ENCODE assay signal across 8 cellular contexts in the genomic region with DNA sequence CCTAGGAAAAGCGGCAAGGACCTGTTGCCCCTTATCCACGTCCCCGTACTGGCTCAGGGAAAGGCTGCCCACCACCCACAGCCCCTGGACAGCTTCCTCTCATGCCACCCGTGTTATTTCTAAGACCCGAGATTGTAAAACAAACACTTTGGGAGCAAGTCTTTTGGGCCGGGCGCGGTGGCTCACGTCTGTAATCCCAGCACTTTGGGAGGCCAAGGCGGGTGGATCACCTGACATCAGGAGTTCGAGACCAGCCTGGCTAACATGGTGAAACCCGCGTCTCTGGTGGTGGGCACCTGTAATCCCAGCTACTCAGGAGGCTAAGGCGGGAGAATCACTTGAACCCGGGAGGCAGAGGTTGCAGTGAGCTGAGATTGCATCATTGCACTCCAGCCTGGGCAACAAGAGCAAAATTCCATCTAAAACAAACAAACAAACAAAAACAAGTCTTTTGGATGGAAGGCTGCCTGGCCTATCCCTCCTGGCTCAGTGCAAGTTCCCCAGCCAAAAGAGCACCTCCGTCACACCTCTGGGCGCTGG. TPM values are rescaled to one million over a fixed set of nuclear protein-coding genes. Genes with fewer than 3 reads are reported as not detected.
DNase-seq lines count a peak whose midpoint lies in the region; ATAC-seq and TF ChIP-seq lines count a peak whose summit lies in the region.
"Not testable (repeated sequence)": the region's sequence is repeated elsewhere in the genome, so short reads cannot be mapped to it uniquely, and the experiment has no call there.

No MANE protein-coding gene starts in this region.

- WGBS in endodermal cell (ENCODE audit: insufficient coverage in 1 of 2, insufficient read length in 1 of 2), 2 experiments = 76 to 79% methylated on average over 16 to 17 of the region's 17 CpGs

- H3K27ac ChIP-seq in A673 (ENCODE audit: low read depth, low read length, poor library complexity, severe bottlenecking); HEK293 (ENCODE audit: extremely low read depth, low read depth, low read length); SU-DHL-6 (ENCODE audit: low read depth, low read length); endodermal cell (ENCODE audit: low read depth, low read length): not testable (repeated sequence)

- H3K4me3 ChIP-seq in A673 (ENCODE audit: low read depth, low read length, poor library complexity, severe bottlenecking) = peak overlapping the region; percentile 50
- not testable (repeated sequence) for H3K4me3 ChIP-seq in HEK293 (ENCODE audit: low read depth, low read length); SU-DHL-6 (ENCODE audit: insufficient read depth, low read length, poor library complexity, severe bottlenecking)
- peak overlapping the region; percentile 73 for H3K4me3 ChIP-seq in endodermal cell (ENCODE audit: low read length)
- H3K4me3 ChIP-seq in iPS-11a (ENCODE audit: low read depth, low read length) = peak overlapping the region; percentile 25

- H3K27ac Mint-ChIP-seq in activated naive CD8-positive, alpha-beta T cell; nephron progenitor cell; stimulated activated memory B cell treated with anti-CD40 and anti-IgM and Interleukin-4, amounts not matched to agents 10 μg/mL and 1 μg/mL and 100 μg/mL, for 72 hours: not testable (repeated sequence)
- H3K27ac Mint-ChIP-seq in endodermal cell = peak overlapping the region; percentile 17

- CTCF ChIA-PET in A673 (lab: Charles Lee) (interaction anchor here (1.2 kb wide), 1 partner anchor 21 kb away, joined by 4 read pairs; no protein-coding TSS in a partner anchor), HEK293 (lab: Yijun Ruan, JAX) (interaction anchor here (1.0 to 1.3 kb wide), 2 partner anchors 22 to 85 kb away, joined by 3 to 4 read pairs; partner anchors contain the start of gene PINK1)

- H3K4me1 ChIP-seq in A673 (ENCODE audit: insufficient read depth, low read length, poor library complexity, severe bottlenecking); HEK293 (ENCODE audit: control insufficient read depth, insufficient read depth, low read length); endodermal cell (ENCODE audit: control insufficient read depth, insufficient read depth, low read length): not testable (repeated sequence)

- not testable (repeated sequence) for BruUV-seq in A673 (replicated peaks; lab: Mats Ljungman, UMichigan)

- H3K9ac ChIP-seq in SU-DHL-6 (ENCODE audit: low read length); endodermal cell (ENCODE audit: extremely low read depth, low read length, poor library complexity, severe bottlenecking): not testable (repeated sequence)

- H3K79me2 ChIP-seq in SU-DHL-6 (ENCODE audit: insufficient read depth, low read length) = not testable (repeated sequence)

- DNase-seq in A673 (ENCODE audit: low spot score); endodermal cell; nephron progenitor cell: not testable (repeated sequence)

- ATAC-seq in stimulated activated memory B cell treated with anti-CD40 and anti-IgM and Interleukin-4, amounts not matched to agents 10 μg/mL and 1 μg/mL and 100 μg/mL, for 72 hours = not testable (repeated sequence)

- not testable (repeated sequence) for TF ChIP-seq CTCF in A673 (conservative IDR thresholded peaks at IDR 0.05; ENCODE audit: low read depth, low read length); HEK293 (tag by site-specific recombination; IDR thresholded peaks at IDR 0.05); SU-DHL-6 (IDR thresholded peaks at IDR 0.05; ENCODE audit: insufficient read depth, low read length, poor library complexity, severe bottlenecking); endodermal cell (conservative IDR thresholded peaks at IDR 0.05); nephron progenitor cell (IDR thresholded peaks at IDR 0.05)

- intact Hi-C loops in A673 (cut with micrococcal nuclease; ENCODE audit: unreplicated experiment) = not testable (repeated sequence)

- H3K36me3 ChIP-seq in A673 (ENCODE audit: insufficient read depth, low read length, poor library complexity, severe bottlenecking); HEK293 (ENCODE audit: control insufficient read depth in 2 of 2, insufficient read depth in 1 of 2, low read length in 2 of 2); SU-DHL-6 (ENCODE audit: low read length); endodermal cell (ENCODE audit: control insufficient read depth, insufficient read depth, low read length): not testable (repeated sequence)

- H4K20me1 ChIP-seq in SU-DHL-6 (ENCODE audit: low read depth, low read length) = not testable (repeated sequence)

- H3K9me3 ChIP-seq in A673 (ENCODE audit: low read depth, low read length, poor library complexity, severe bottlenecking); HEK293 (ENCODE audit: control insufficient read depth, insufficient read depth, low read depth, low read length); SU-DHL-6 (ENCODE audit: insufficient read depth, low read length); endodermal cell (ENCODE audit: control insufficient read depth, low read length): not testable (repeated sequence)

- H3K9me2 ChIP-seq in SU-DHL-6 (replicated peaks; ENCODE audit: insufficient read depth, low read length) = not testable (repeated sequence)

- H3K4me2 ChIP-seq in SU-DHL-6 (ENCODE audit: low read depth, low read length, poor library complexity, severe bottlenecking) = peak overlapping the region; percentile 15

- not testable (repeated sequence) for H3K27me3 ChIP-seq in A673 (replicated peaks; ENCODE audit: insufficient read depth, low read depth, low read length, poor library complexity); SU-DHL-6 (ENCODE audit: low read length)
- H3K27me3 ChIP-seq in endodermal cell (ENCODE audit: control insufficient read depth, insufficient read depth, low read length, poor library complexity, severe bottlenecking) = peaks cover 24% of the 10 kb centered on the region

- H3K36me3 Mint-ChIP-seq in activated naive CD8-positive, alpha-beta T cell; endodermal cell (ENCODE audit: low read depth); nephron progenitor cell (ENCODE audit: low read depth); stimulated activated memory B cell treated with anti-CD40 and anti-IgM and Interleukin-4, amounts not matched to agents 10 μg/mL and 1 μg/mL and 100 μg/mL, for 72 hours: not testable (repeated sequence)

- H2AFZ ChIP-seq in SU-DHL-6 (ENCODE audit: low read depth, low read length, severe bottlenecking) = not testable (repeated sequence)

- H3K27me3 Mint-ChIP-seq in activated naive CD8-positive, alpha-beta T cell = peaks cover 16% of the 10 kb centered on the region
- H3K27me3 Mint-ChIP-seq in endodermal cell (ENCODE audit: insufficient read depth) (peaks cover 33% of the 10 kb centered on the region), nephron progenitor cell (ENCODE audit: low read depth, poor library complexity) (peaks cover 35% of the 10 kb centered on the region)
- peaks cover 41% of the 10 kb centered on the region for H3K27me3 Mint-ChIP-seq in stimulated activated memory B cell treated with anti-CD40 and anti-IgM and Interleukin-4, amounts not matched to agents 10 μg/mL and 1 μg/mL and 100 μg/mL, for 72 hours

- peaks cover 13% of the 10 kb centered on the region for H3K4me1 Mint-ChIP-seq in activated naive CD8-positive, alpha-beta T cell (ENCODE audit: low read depth)
- H3K4me1 Mint-ChIP-seq in endodermal cell; stimulated activated memory B cell treated with anti-CD40 and anti-IgM and Interleukin-4, amounts not matched to agents 10 μg/mL and 1 μg/mL and 100 μg/mL, for 72 hours: not testable (repeated sequence)
- H3K4me1 Mint-ChIP-seq in nephron progenitor cell = peaks cover 24% of the 10 kb centered on the region

- H3K4me3 Mint-ChIP-seq in activated naive CD8-positive, alpha-beta T cell = peak overlapping the region; percentile 56
- H3K4me3 Mint-ChIP-seq in endodermal cell (peak overlapping the region; percentile 58), nephron progenitor cell (peak overlapping the region; percentile 74)
- peak overlapping the region; percentile 72 for H3K4me3 Mint-ChIP-seq in stimulated activated memory B cell treated with anti-CD40 and anti-IgM and Interleukin-4, amounts not matched to agents 10 μg/mL and 1 μg/mL and 100 μg/mL, for 72 hours

- not testable (repeated sequence) for H3F3A ChIP-seq in SU-DHL-6 (ENCODE audit: insufficient read depth)

- POLR2A ChIA-PET in A673 (lab: Charles Lee; ENCODE audit: low non-redundant PET) (interaction anchor here (0.6 to 0.7 kb wide), 2 partner anchors 22 to 104 kb away, joined by 3 to 4 read pairs; no protein-coding TSS in a partner anchor), HEK293 (lab: Yijun Ruan, JAX) (interaction anchor here (0.8 to 1.6 kb wide), 3 partner anchors 13 to 68 kb away, joined by 4 to 7 read pairs (median 6); partner anchors contain the start of genes DDOST and SH2D5)

- not testable (repeated sequence) for H3K9me3 Mint-ChIP-seq in activated naive CD8-positive, alpha-beta T cell (ENCODE audit: low read depth); endodermal cell; nephron progenitor cell; stimulated activated memory B cell treated with anti-CD40 and anti-IgM and Interleukin-4, amounts not matched to agents 10 μg/mL and 1 μg/mL and 100 μg/mL, for 72 hours

TF ChIP-seq in HEK293, 187 proteins besides CTCF, POLR2A, EP300 and RAD21:
- TF ChIP-seq ZNF335 (tag by site-specific recombination; conservative IDR thresholded peaks at IDR 0.05) = peak; percentile 47
- TF ChIP-seq SCRT2 (tag by site-specific recombination; IDR thresholded peaks at IDR 0.05) = peak; percentile 86; the same call in 1 of the 2 replicates
- TF ChIP-seq ZBTB21 (tag by site-specific recombination; IDR thresholded peaks at IDR 0.05) = 0 out of 2 replicates have a peak, but pooled peaks have one; percentile 4

RNA-seq across cellular contexts. Expression of gene KIF17, which starts 0.6 kb away (rescaled TPM):
- total RNA-seq in A673 (2021) (0.28 and 0.71 TPM in 2 replicates), endodermal cell (1 to 10 TPM; 4.2 to 8.0 TPM)
- polyA plus RNA-seq in endodermal cell (2013, experiment 1 of 2) = 7.4 TPM
- 5.7 TPM for polyA plus RNA-seq in endodermal cell (2013, experiment 2 of 2)

RNA-seq across cellular contexts. Expression of gene SH2D5, which starts 14.1 kb away (rescaled TPM):
- total RNA-seq in A673 (2021) (1.1 and 1.9 TPM in 2 replicates), endodermal cell (1 to 10 TPM; 4.0 to 5.0 TPM)
- 6.6 TPM for polyA plus RNA-seq in endodermal cell (2013, experiment 1 of 2)
- polyA plus RNA-seq in endodermal cell (2013, experiment 2 of 2) = 5.1 TPM

RNA-seq across cellular contexts. Expression of gene DDOST, which starts 57.2 kb away (rescaled TPM):
- total RNA-seq in A673 (2021) (230 and 238 TPM in 2 replicates), endodermal cell (100 to 1,000 TPM; 252 to 280 TPM)
- 170 TPM for polyA plus RNA-seq in endodermal cell (2013, experiment 1 of 2)
- 153 TPM for polyA plus RNA-seq in endodermal cell (2013, experiment 2 of 2)
